In genomic region chr7:155308330-155309020, GRCh38 we compare ENCODE assay signal across 23 cellular contexts.
"Had no signal": no experiment of that assay in that cellular context is flagged by ENCODE, and none has a peak within 500 bp of the region (broad histone marks: within the 10 kb centered on the region; RNA-seq: fewer than 3 reads in every experiment).

No MANE protein-coding gene starts in this region.

- H3K4me3 ChIP-seq: breast epithelium, colonic mucosa, dorsolateral prefrontal cortex, ovary, psoas muscle, right atrium auricular region, stomach, suprapubic skin, tibial nerve had no signal

- H3K27me3 Mint-ChIP-seq: activated naive CD8-positive, alpha-beta T cell treated with anti-CD3 and anti-CD28 coated beads for 36 hours; natural killer cell treated with Interleukin-12 subunit alpha and Interleukin-12 subunit beta and Interleukin-15 and Interleukin-18, amount 100 ng/mL, for 72 hours; stimulated activated memory B cell treated with anti-CD40 and anti-IgM and Interleukin-4, amounts not matched to agents 10 μg/mL and 1 μg/mL and 100 μg/mL, for 72 hours; T-cell had no signal

- H3K36me3 ChIP-seq: breast epithelium, ovary had no signal

- H3K27ac ChIP-seq: breast epithelium, colonic mucosa, ovary, psoas muscle, right atrium auricular region, stomach, suprapubic skin, tibial nerve, WERI-Rb-1 had no signal

- H3K4me1 ChIP-seq: breast epithelium, colonic mucosa, psoas muscle, suprapubic skin had no signal

- H3K9me3 Mint-ChIP-seq: activated naive CD8-positive, alpha-beta T cell treated with anti-CD3 and anti-CD28 coated beads for 36 hours; natural killer cell treated with Interleukin-12 subunit alpha and Interleukin-12 subunit beta and Interleukin-15 and Interleukin-18, amount 100 ng/mL, for 72 hours; stimulated activated memory B cell treated with anti-CD40 and anti-IgM and Interleukin-4, amounts not matched to agents 10 μg/mL and 1 μg/mL and 100 μg/mL, for 72 hours; T-cell had no signal

- FAIRE-seq: kidney, TTC549, urothelium cell line had no signal

- H3K4me3 Mint-ChIP-seq: activated naive CD8-positive, alpha-beta T cell treated with anti-CD3 and anti-CD28 coated beads for 36 hours; natural killer cell treated with Interleukin-12 subunit alpha and Interleukin-12 subunit beta and Interleukin-15 and Interleukin-18, amount 100 ng/mL, for 72 hours; stimulated activated memory B cell treated with anti-CD40 and anti-IgM and Interleukin-4, amounts not matched to agents 10 μg/mL and 1 μg/mL and 100 μg/mL, for 72 hours; T-cell had no signal

- H3K27me3 ChIP-seq: breast epithelium, colonic mucosa, dorsolateral prefrontal cortex, ovary, right atrium auricular region, stomach, suprapubic skin, tibial nerve had no signal

- H3K27ac Mint-ChIP-seq: activated naive CD8-positive, alpha-beta T cell treated with anti-CD3 and anti-CD28 coated beads for 36 hours; natural killer cell treated with Interleukin-12 subunit alpha and Interleukin-12 subunit beta and Interleukin-15 and Interleukin-18, amount 100 ng/mL, for 72 hours; stimulated activated memory B cell treated with anti-CD40 and anti-IgM and Interleukin-4, amounts not matched to agents 10 μg/mL and 1 μg/mL and 100 μg/mL, for 72 hours; T-cell had no signal

- ATAC-seq: left lobe of liver; natural killer cell treated with Interleukin-12 subunit alpha and Interleukin-12 subunit beta and Interleukin-15 and Interleukin-18, amount 100 ng/mL, for 72 hours; psoas muscle; stimulated activated memory B cell treated with anti-CD40 and anti-IgM and Interleukin-4, amounts not matched to agents 10 μg/mL and 1 μg/mL and 100 μg/mL, for 72 hours; T-cell had no signal

- H3K9me3 ChIP-seq: breast epithelium, colonic mucosa, ovary, psoas muscle, right atrium auricular region, stomach, suprapubic skin, tibial nerve had no signal

- DNase-seq: activated CD4-positive, alpha-beta T cell treated with anti-CD3 and anti-CD28 coated beads for 1 hour; activated naive CD4-positive, alpha-beta T cell treated with Interleukin-2 at 50 U/mL for 16 hours; activated naive CD8-positive, alpha-beta T cell treated with anti-CD3 and anti-CD28 coated beads for 36 hours; activated T-cell treated with anti-CD3 and anti-CD28 coated beads, Interleukin-2, amount 50 U/mL, for 48 hours; colonic mucosa; dorsolateral prefrontal cortex; foreskin fibroblast; kidney; ovary; psoas muscle; stimulated activated CD4-positive, alpha-beta T cell treated with anti-CD3 and anti-CD28 coated beads, Interleukin-1b, Interleukin-23, amount 100 ng/mL, for 48 hours; stomach; T-cell; WERI-Rb-1 had no signal
